Comparison of ENCODE assay signal across 26 cellular contexts in the genomic region with DNA sequence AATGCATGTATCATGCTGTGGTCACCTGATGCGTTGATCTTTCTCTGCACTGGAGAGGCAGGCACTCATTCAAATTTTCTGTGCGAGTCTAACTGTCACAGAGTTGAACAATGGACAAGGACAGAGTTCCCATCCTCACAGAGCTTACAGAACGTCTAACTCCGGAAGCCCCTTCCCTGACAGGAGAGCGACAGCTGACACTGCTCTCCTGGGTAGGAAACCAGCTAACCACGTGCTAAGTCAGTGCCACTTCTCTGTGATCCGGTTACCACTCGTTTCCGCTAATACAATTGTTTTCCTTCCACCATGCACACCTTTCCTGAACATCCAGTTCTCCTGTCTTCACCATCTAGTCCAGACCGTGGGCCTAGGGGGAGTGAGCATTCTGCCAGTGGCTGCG. TPM values are rescaled to one million over a fixed set of nuclear protein-coding genes. Genes with fewer than 3 reads are reported as not detected.
A peak's percentile ranks its signal among the peaks of the same experiment; 100 is the strongest.
DNase-seq lines count a peak whose midpoint lies in the region; ATAC-seq, FAIRE-seq and TF ChIP-seq lines count a peak whose summit lies in the region.
"Had no signal": no experiment of that assay in that cellular context is flagged by ENCODE, and none has a peak within 500 bp of the region (broad histone marks: within the 10 kb centered on the region; RNA-seq: fewer than 3 reads in every experiment).

No MANE protein-coding gene starts in this region.

- POLR2A ChIA-PET in K562 (lab: Yijun Ruan, JAX): interaction anchor here (0.6 to 1.5 kb wide), 2 partner anchors 12 to 33 kb away, joined by 3 read pairs; no protein-coding TSS in a partner anchor

- TF ChIP-seq POLR2A in K562 (conservative IDR thresholded peaks at IDR 0.05): no peak

- peaks cover 4% of the 10 kb centered on the region; the same call in 2 of the 3 replicates for H3K79me2 ChIP-seq in K562 (ENCODE audit: control insufficient read depth, insufficient read depth, low read length)

- H3K4me1 ChIP-seq in K562 (replicated peaks in 1 of 2; ENCODE audit: control insufficient read depth in 2 of 2, insufficient read depth in 2 of 2, low read length in 2 of 2) (no peaks in the 10 kb centered on the region), SJCRH30 (no peaks in the 10 kb centered on the region)

- H3K9me3 Mint-ChIP-seq in natural killer cell: no peaks in the 10 kb centered on the region
- no peaks in the 10 kb centered on the region for H3K9me3 Mint-ChIP-seq in activated naive CD4-positive, alpha-beta T cell treated with anti-CD3 and anti-CD28 coated beads for 36 hours
- H3K9me3 Mint-ChIP-seq: CD4-positive, alpha-beta T cell; H9; HFFc6 had no signal

- H3K4me3 Mint-ChIP-seq in natural killer cell: peak overlapping the region; percentile 78
- no peak overlapping the region for H3K4me3 Mint-ChIP-seq in activated naive CD4-positive, alpha-beta T cell treated with anti-CD3 and anti-CD28 coated beads for 36 hours
- H3K4me3 Mint-ChIP-seq: CD4-positive, alpha-beta T cell; H9; HFFc6 had no signal

- no peak for TF ChIP-seq EP300 in K562 (IDR thresholded peaks at IDR 0.05; ENCODE audit: low read length)

- no TSS peak for BruUV-seq in K562 (replicated peaks; lab: Mats Ljungman, UMichigan)

- CTCF ChIA-PET in K562 (lab: Yijun Ruan, JAX; ENCODE audit: low intra/inter-chr PET ratio): no interaction called here
- CTCF ChIA-PET in activated naive CD4-positive, alpha-beta T cell treated with anti-CD3 and anti-CD28 coated beads for 36 hours (lab: Charles Lee): no interaction called here

- TF ChIP-seq RAD21 in K562 (CRISPR knock-in tag; conservative IDR thresholded peaks at IDR 0.05 in 1 of 2, IDR thresholded peaks at IDR 0.05 in 1 of 2): no peak

- intact Hi-C loops in K562 (cut with micrococcal nuclease): no loop called here
- intact Hi-C loops in natural killer cell (cut with micrococcal nuclease): no loop called here
- intact Hi-C loops in activated naive CD4-positive, alpha-beta T cell treated with anti-CD3 and anti-CD28 coated beads for 36 hours (cut with micrococcal nuclease): no loop called here

- H3K4me3 ChIP-seq in K562: no peak overlapping the region
- H3K4me3 ChIP-seq in SJCRH30: no peak overlapping the region
- H3K4me3 ChIP-seq: BLaER1, GM12878, GM23248 had no signal

- peaks cover 10% of the 10 kb centered on the region for H3K36me3 Mint-ChIP-seq in natural killer cell
- peaks cover 49% of the 10 kb centered on the region for H3K36me3 Mint-ChIP-seq in activated naive CD4-positive, alpha-beta T cell treated with anti-CD3 and anti-CD28 coated beads for 36 hours (ENCODE audit: low read depth)

- no peaks in the 10 kb centered on the region for H3K27me3 Mint-ChIP-seq in natural killer cell (ENCODE audit: low read depth in 2 of 2)
- no peaks in the 10 kb centered on the region for H3K27me3 Mint-ChIP-seq in activated naive CD4-positive, alpha-beta T cell treated with anti-CD3 and anti-CD28 coated beads for 36 hours (ENCODE audit: low read depth)
- H3K27me3 Mint-ChIP-seq: CD4-positive, alpha-beta T cell had no signal

- no peaks in the 10 kb centered on the region; the same call in 1 of the 2 replicates for H4K20me1 ChIP-seq in K562 (replicated peaks; ENCODE audit: control insufficient read depth, insufficient read depth, low read length)

- FAIRE-seq in HTR-8/SVneo (lab: Jason Lieb, UNC) (peak; percentile 66), K562 (lab: Jason Lieb, UNC) (no peak)
- FAIRE-seq: GM12878 had no signal

- TF ChIP-seq CTCF in K562 (IDR thresholded peaks at IDR 0.05 in 2 of 3, conservative IDR thresholded peaks at IDR 0.05 in 1 of 3; ENCODE audit: insufficient read depth in 2 of 3, low read depth in 1 of 3, low read length in 3 of 3) (no peak), natural killer cell (IDR thresholded peaks at IDR 0.05) (no peak)

- peak overlapping the region; percentile 80 to 87 for H3K27ac Mint-ChIP-seq in natural killer cell
- H3K27ac Mint-ChIP-seq in activated naive CD4-positive, alpha-beta T cell treated with anti-CD3 and anti-CD28 coated beads for 36 hours: no peak overlapping the region
- H3K27ac Mint-ChIP-seq: CD4-positive, alpha-beta T cell; H9; HFFc6 had no signal

- peaks cover 84% of the 10 kb centered on the region; the same call in 2 of the 3 replicates for H3K36me3 ChIP-seq in K562 (ENCODE audit: control insufficient read depth, insufficient read depth, low read length)
- H3K36me3 ChIP-seq in SJCRH30: peaks cover 6% of the 10 kb centered on the region; the same call in 1 of the 2 replicates

- H3K27me3 ChIP-seq in K562 (ENCODE audit: control insufficient read depth in 2 of 2, insufficient read depth in 2 of 2, low read length in 2 of 2) (no peaks in the 10 kb centered on the region), SJCRH30 (no peaks in the 10 kb centered on the region)
- H3K27me3 ChIP-seq: BLaER1 had no signal

- in situ Hi-C loops in K562 (cut with MboI): no loop called here

- H2AFZ ChIP-seq in K562 (ENCODE audit: low read depth, low read length): no peak overlapping the region
- H2AFZ ChIP-seq: GM23248 had no signal

- WGBS in K562 (ENCODE audit: insufficient coverage, low coverage, missing lambda C conversion rate): 88% methylated on average over 11 of the region's 11 CpGs

- H3K27ac ChIP-seq in K562 (ENCODE audit: extremely low read depth, low read depth, low read length) (no peak overlapping the region), SJCRH30 (no peak overlapping the region)
- H3K27ac ChIP-seq: 22Rv1, BLaER1, GM23248, HL-60 had no signal

- H3K9me3 ChIP-seq in K562 (replicated peaks; ENCODE audit: control insufficient read depth, insufficient read depth, low read depth, low read length) (no peaks in the 10 kb centered on the region), SJCRH30 (replicated peaks) (no peaks in the 10 kb centered on the region)
- H3K9me3 ChIP-seq: BLaER1 had no signal

- no peak for ATAC-seq in K562
- peak; percentile 81 to 85 (median 84) for ATAC-seq in natural killer cell
- ATAC-seq: GM12878, Panc1 had no signal

- DNase-seq in NCI-H2107 treated with DMSO at 0.1 percent for 48 hours (lab: John Stamatoyannopoulos, UW; ENCODE audit: unreplicated experiment) (peak; percentile 59), NCI-H2107 (lab: John Stamatoyannopoulos, UW) (no peak), HTR-8/SVneo (ENCODE audit: insufficient read length, low spot score) (no peak), K562 (ENCODE audit: extremely low read depth in 1 of 4, low spot score in 3 of 4) (no peak), natural killer cell (no peak), SJCRH30 (no peak)
- no peak for DNase-seq in stimulated activated CD4-positive, alpha-beta T cell treated with anti-CD3 and anti-CD28 coated beads, Interleukin-12 subunit alpha, Interleukin-12 subunit beta, amount 100 ng/mL, for 4 hours
- no peak for DNase-seq in activated naive CD4-positive, alpha-beta T cell treated with anti-CD3 and anti-CD28 coated beads for 36 hours
- DNase-seq: ACHN; CD4-positive, alpha-beta T cell; DND-41; GM23248; H9; HFFc6; KG1; NCI-H1092 treated with DMSO at 0.1 percent for 48 hours; NCI-H1436 treated with DMSO at 0.1 percent for 48 hours; NCI-H2029 treated with DMSO at 0.1 percent for 48 hours; NCI-H2227 treated with DMSO at 0.1 percent for 48 hours; NCI-H510A; NCI-H82 had no signal

- no peak overlapping the region for H3K4me2 ChIP-seq in K562 (ENCODE audit: insufficient read depth, low read length)
- H3K4me2 ChIP-seq: BLaER1 had no signal

- H3K9ac ChIP-seq in K562 (ENCODE audit: insufficient read depth in 1 of 2, low read depth in 2 of 2, low read length in 2 of 2): no peak overlapping the region
- H3K9ac ChIP-seq: BLaER1, GM23248 had no signal

- H3K4me1 Mint-ChIP-seq in natural killer cell: peaks cover 40% of the 10 kb centered on the region in 2 donors
- peaks cover 8% of the 10 kb centered on the region for H3K4me1 Mint-ChIP-seq in activated naive CD4-positive, alpha-beta T cell treated with anti-CD3 and anti-CD28 coated beads for 36 hours (ENCODE audit: low read depth)
- H3K4me1 Mint-ChIP-seq: H9 had no signal

- no peaks in the 10 kb centered on the region for H3K9me1 ChIP-seq in K562 (ENCODE audit: control insufficient read depth, insufficient read depth, low read length)

TF ChIP-seq in K562, 482 proteins besides CTCF, POLR2A, EP300 and RAD21:
- no peak for TF ChIP-seq CREB1 (IDR thresholded peaks at IDR 0.05)
- 0 out of 2 replicates have a peak, but pooled peaks have one; percentile 29 for TF ChIP-seq CREB1 (CRISPR knock-in tag; IDR thresholded peaks at IDR 0.05)
- no peak for TF ChIP-seq RFX7 (CRISPR knock-in tag; IDR thresholded peaks at IDR 0.05)

RNA-seq across cellular contexts. Expression of gene KLHDC4, which starts 11.3 kb away (rescaled TPM):
- 250 and 422 TPM in 2 replicates for total RNA-seq in K562 (2011; cell fraction: chromatin; rRNA removed; ENCODE audit: low replicate concordance)
- 176 and 189 TPM in 2 replicates for total RNA-seq in K562 (2011; cell fraction: nucleolus; rRNA removed)
- total RNA-seq in K562 (2011; cell fraction: nucleoplasm; rRNA removed): 187 and 203 TPM in 2 replicates
- total RNA-seq in K562 (2014; rRNA removed) (52.7 and 59.4 TPM in 2 replicates), K562 (2014; rRNA removed; fragmentation: Illumina TruSeq; extraction: Trizol) (17.9 and 25.5 TPM in 2 replicates), K562 (2015; rRNA removed; fragmentation: Illumina TruSeq; extraction: Trizol) (31.8 and 32.8 TPM in 2 replicates), K562 (2021) (62.8 and 68.1 TPM in 2 replicates), natural killer cell (100 to 1,000 TPM; 210 to 311 (median 210) TPM)
- polyA plus RNA-seq in K562 (2011; rRNA removed) (23.7 and 24.9 TPM in 2 replicates), K562 (2014; fragmentation: Illumina TruSeq; extraction: Trizol) (37.3 and 48.5 TPM in 2 replicates), K562 (2014; fragmentation: Nextera tagmentation; extraction: Ambion mirVana) (1 to 10 TPM; 1.3 to 2.5 TPM), K562 (2014; rRNA removed) (53.5 and 63.4 TPM in 2 replicates)
- polyA plus RNA-seq in K562 (2011; cell fraction: cytosol; rRNA removed): 17.9 and 23.5 TPM in 2 replicates
- polyA plus RNA-seq in K562 (2011; cell fraction: nucleus; rRNA removed): 66.5 and 112 TPM in 2 replicates
- 35.3 and 39.1 TPM in 2 replicates for polyA plus RNA-seq in K562 (2012)
- polyA minus RNA-seq in K562 (2011; rRNA and poly(A)+ RNA removed): 19.2 and 19.3 TPM in 2 replicates
- 18.8 and 24.5 TPM in 2 replicates for polyA minus RNA-seq in K562 (2011; cell fraction: cytosol; rRNA and poly(A)+ RNA removed)
- 33.5 and 52.0 TPM in 2 replicates for polyA minus RNA-seq in K562 (2011; cell fraction: nucleus; rRNA and poly(A)+ RNA removed)
- 19.2 and 25.9 TPM in 2 replicates for total RNA-seq in SJCRH30 (2014; rRNA removed; shearing (Covaris generic))
- total RNA-seq in activated naive CD4-positive, alpha-beta T cell treated with anti-CD3 and anti-CD28 coated beads for 36 hours: 10 to 100 TPM; 56.2 to 62.4 TPM
